Comparison of ENCODE assay signal across 9 cellular contexts in genomic region chr10:373516-374309, GRCh38.
DNase-seq lines count a peak whose midpoint lies in the region; ATAC-seq, FAIRE-seq and TF ChIP-seq lines count a peak whose summit lies in the region.
"Had no signal": no experiment of that assay in that cellular context is flagged by ENCODE, and none has a peak within 500 bp of the region (broad histone marks: within the 10 kb centered on the region; RNA-seq: fewer than 3 reads in every experiment).

No MANE protein-coding gene starts in this region.

- H3K4me3 ChIP-seq in bronchial epithelial cell (ENCODE audit: low read depth, low read length): no peak overlapping the region

- intact Hi-C loops in cardiac septum (cut with DNase I): no loop called here

- H3K27ac Mint-ChIP-seq in natural killer cell treated with Interleukin-12 subunit alpha and Interleukin-12 subunit beta and Interleukin-15 and Interleukin-18, amount 100 ng/mL, for 72 hours: no peak overlapping the region

- no peaks in the 10 kb centered on the region for H3K27me3 ChIP-seq in bronchial epithelial cell (ENCODE audit: control insufficient read depth, insufficient read depth, low read length)

- FAIRE-seq in bronchial epithelial cell (lab: Jason Lieb, UNC) (no peak), GM12892 (lab: Jason Lieb, UNC) (no peak)
- FAIRE-seq: HTR-8/SVneo had no signal

- peaks cover 8% of the 10 kb centered on the region for H3K36me3 Mint-ChIP-seq in natural killer cell treated with Interleukin-12 subunit alpha and Interleukin-12 subunit beta and Interleukin-15 and Interleukin-18, amount 100 ng/mL, for 72 hours

- H3K27me3 Mint-ChIP-seq in natural killer cell treated with Interleukin-12 subunit alpha and Interleukin-12 subunit beta and Interleukin-15 and Interleukin-18, amount 100 ng/mL, for 72 hours: peaks cover 14 to 22% of the 10 kb centered on the region in 2 donors

- H3K4me1 Mint-ChIP-seq in natural killer cell treated with Interleukin-12 subunit alpha and Interleukin-12 subunit beta and Interleukin-15 and Interleukin-18, amount 100 ng/mL, for 72 hours (ENCODE audit: low read depth in 2 of 2): peaks cover 11 to 12% of the 10 kb centered on the region in 2 donors

- H3K9me3 Mint-ChIP-seq in natural killer cell treated with Interleukin-12 subunit alpha and Interleukin-12 subunit beta and Interleukin-15 and Interleukin-18, amount 100 ng/mL, for 72 hours: peaks cover 3% of the 10 kb centered on the region

- TF ChIP-seq POLR2A in GM12892 (IDR thresholded peaks at IDR 0.05; ENCODE audit: low read depth, low read length): no peak

- ATAC-seq in natural killer cell treated with Interleukin-12 subunit alpha and Interleukin-12 subunit beta and Interleukin-15 and Interleukin-18, amount 100 ng/mL, for 72 hours: no peak
- no peak for ATAC-seq in GM19463 (IDR thresholded peaks at IDR 0.05; ENCODE audit: unreplicated experiment)

- H3K4me3 Mint-ChIP-seq in natural killer cell treated with Interleukin-12 subunit alpha and Interleukin-12 subunit beta and Interleukin-15 and Interleukin-18, amount 100 ng/mL, for 72 hours: no peak overlapping the region

- TF ChIP-seq CTCF in bronchial epithelial cell (IDR thresholded peaks at IDR 0.05; ENCODE audit: insufficient read depth, low read length, severe bottlenecking): no peak

- DNase-seq in AG08396 (ENCODE audit: low spot score) (peak; percentile 42), NCI-H1048 (lab: John Stamatoyannopoulos, UW) (peak; percentile 31), bronchial epithelial cell (ENCODE audit: low read depth) (peak; percentile 49), mucosa of gallbladder (ENCODE audit: low spot score) (peak; percentile 58), GM12892 (ENCODE audit: insufficient read length) (no peak), cardiac septum (ENCODE audit: low spot score) (no peak)
- no peak for DNase-seq in natural killer cell treated with Interleukin-12 subunit alpha and Interleukin-12 subunit beta and Interleukin-15 and Interleukin-18, amount 100 ng/mL, for 72 hours (ENCODE audit: low spot score)

- H3K36me3 ChIP-seq in bronchial epithelial cell (ENCODE audit: control insufficient read depth, insufficient read depth, low read length): no peaks in the 10 kb centered on the region

Comparison
In these comparisons a context has a peak if more than half of its experiments do, and no peak if none do; other contexts are left out.
1. DNase-seq: peak in AG08396 (single experiment), NCI-H1048 (single experiment), bronchial epithelial cell (single experiment) and mucosa of gallbladder (single experiment); none in natural killer cell treated with Interleukin-12 subunit alpha and Interleukin-12 subunit beta and Interleukin-15 and Interleukin-18, amount 100 ng/mL, for 72 hours (single experiment), GM12892 (single experiment) and cardiac septum (single experiment).